Comparison of ENCODE assay signal across 9 cellular contexts in genomic region chr1:36396359-36396758, GRCh38. TPM values are rescaled to one million over a fixed set of nuclear protein-coding genes. Genes with fewer than 3 reads are reported as not detected.
DNase-seq lines count a peak whose midpoint lies in the region; ATAC-seq and TF ChIP-seq lines count a peak whose summit lies in the region.
"Had no signal": no experiment of that assay in that cellular context is flagged by ENCODE, and none has a peak within 500 bp of the region (broad histone marks: within the 10 kb centered on the region; RNA-seq: fewer than 3 reads in every experiment).

No MANE protein-coding gene starts in this region.

- POLR2A ChIA-PET in AG04449 (lab: Yijun Ruan, JAX) = interaction anchor here (0.6 to 2.0 kb wide), 2 partner anchors 9 to 27 kb away, joined by 3 to 29 read pairs; no protein-coding TSS in a partner anchor

- H3K27ac ChIP-seq in GM23338 (ENCODE audit: low read depth) = no peak overlapping the region

- H3K4me1 Mint-ChIP-seq in GM23338 = peaks cover 12% of the 10 kb centered on the region
- peaks cover 44% of the 10 kb centered on the region for H3K4me1 Mint-ChIP-seq in activated naive CD8-positive, alpha-beta T cell treated with anti-CD3 and anti-CD28 coated beads, Interleukin-2, amount 50 U/mL, for 24 hours
- peaks cover 35 to 36% of the 10 kb centered on the region in 2 donors for H3K4me1 Mint-ChIP-seq in natural killer cell treated with Interleukin-12 subunit alpha and Interleukin-12 subunit beta and Interleukin-15 and Interleukin-18, amount 100 ng/mL, for 72 hours (ENCODE audit: low read depth in 2 of 2)

- no peaks in the 10 kb centered on the region for H4K20me1 ChIP-seq in GM23338 (replicated peaks; ENCODE audit: insufficient read depth)

- TF ChIP-seq CTCF in AG04449 (IDR thresholded peaks at IDR 0.05; ENCODE audit: insufficient read depth, low read length, missing control alignments) (no peak), GM23338 (conservative IDR thresholded peaks at IDR 0.05; ENCODE audit: low read depth in 2 of 2) (no peak), foreskin fibroblast (IDR thresholded peaks at IDR 0.05; ENCODE audit: low read depth, low read length) (no peak)

- peak overlapping the region; percentile 85 for H3K4me3 ChIP-seq in AG04449 (ENCODE audit: low read depth, low read length)
- H3K4me3 ChIP-seq in GM23338 = peak overlapping the region; percentile 95; the same call in 1 of the 2 replicates
- H3K4me3 ChIP-seq in foreskin fibroblast (ENCODE audit: low read depth in 1 of 2, low read length in 2 of 2) = no peak overlapping the region

- peaks cover 14% of the 10 kb centered on the region for H3K27me3 Mint-ChIP-seq in GM23338 (ENCODE audit: insufficient read depth, low read depth, poor library complexity)
- H3K27me3 Mint-ChIP-seq in activated naive CD8-positive, alpha-beta T cell treated with anti-CD3 and anti-CD28 coated beads, Interleukin-2, amount 50 U/mL, for 24 hours = no peaks in the 10 kb centered on the region
- no peaks in the 10 kb centered on the region for H3K27me3 Mint-ChIP-seq in natural killer cell treated with Interleukin-12 subunit alpha and Interleukin-12 subunit beta and Interleukin-15 and Interleukin-18, amount 100 ng/mL, for 72 hours

- H2AFZ ChIP-seq in GM23338 = no peak overlapping the region

- ATAC-seq in GM23338 (no peak), left colon (no peak)
- ATAC-seq in activated naive CD8-positive, alpha-beta T cell treated with anti-CD3 and anti-CD28 coated beads, Interleukin-2, amount 50 U/mL, for 24 hours = no peak
- no peak for ATAC-seq in natural killer cell treated with Interleukin-12 subunit alpha and Interleukin-12 subunit beta and Interleukin-15 and Interleukin-18, amount 100 ng/mL, for 72 hours

- H3K9me3 Mint-ChIP-seq in GM23338 = 0 out of 3 replicates have a peak, but pooled peaks cover 2% of the 10 kb centered on the region
- no peaks in the 10 kb centered on the region for H3K9me3 Mint-ChIP-seq in activated naive CD8-positive, alpha-beta T cell treated with anti-CD3 and anti-CD28 coated beads, Interleukin-2, amount 50 U/mL, for 24 hours
- H3K9me3 Mint-ChIP-seq in natural killer cell treated with Interleukin-12 subunit alpha and Interleukin-12 subunit beta and Interleukin-15 and Interleukin-18, amount 100 ng/mL, for 72 hours = no peaks in the 10 kb centered on the region

- peaks cover 8% of the 10 kb centered on the region for H3K4me1 ChIP-seq in GM23338 (ENCODE audit: insufficient read depth)

- H3K36me3 ChIP-seq in GM23338 (ENCODE audit: insufficient read depth) = no peaks in the 10 kb centered on the region; the same call in 1 of the 2 replicates

- H3F3A ChIP-seq in GM23338 (replicated peaks; ENCODE audit: low read depth) = no peaks in the 10 kb centered on the region; the same call in 1 of the 2 replicates

- CTCF ChIA-PET in AG04449 (lab: Yijun Ruan, JAX) = interaction anchor here (0.8 to 3.5 kb wide), 5 partner anchors 28 to 287 kb away, joined by 3 to 19 read pairs (median 6); no protein-coding TSS in a partner anchor

- peaks cover 15% of the 10 kb centered on the region; the same call in 1 of the 2 replicates for H3K79me2 ChIP-seq in GM23338 (replicated peaks; ENCODE audit: insufficient read depth)

- peak overlapping the region; percentile 97; the same call in 1 of the 2 replicates for H3K4me2 ChIP-seq in GM23338

- DNase-seq in AG04449 (ENCODE audit: low read depth, low spot score) = no peak
- DNase-seq in GM23338 (ENCODE audit: low spot score) = no peak
- DNase-seq in activated naive CD8-positive, alpha-beta T cell treated with anti-CD3 and anti-CD28 coated beads, Interleukin-2, amount 50 U/mL, for 24 hours = no peak
- DNase-seq in natural killer cell treated with Interleukin-12 subunit alpha and Interleukin-12 subunit beta and Interleukin-15 and Interleukin-18, amount 100 ng/mL, for 72 hours (ENCODE audit: low spot score) = no peak
- DNase-seq in left colon = no peak
- DNase-seq in foreskin melanocyte = no peak
- DNase-seq in cardiac septum (ENCODE audit: low spot score) = no peak
- no peak for DNase-seq in foreskin fibroblast
- DNase-seq: retina had no signal

- peaks cover 27% of the 10 kb centered on the region for H3K36me3 Mint-ChIP-seq in GM23338 (ENCODE audit: low read depth)
- peaks cover 23% of the 10 kb centered on the region for H3K36me3 Mint-ChIP-seq in activated naive CD8-positive, alpha-beta T cell treated with anti-CD3 and anti-CD28 coated beads, Interleukin-2, amount 50 U/mL, for 24 hours (ENCODE audit: low read depth)
- H3K36me3 Mint-ChIP-seq in natural killer cell treated with Interleukin-12 subunit alpha and Interleukin-12 subunit beta and Interleukin-15 and Interleukin-18, amount 100 ng/mL, for 72 hours = peaks cover 2% of the 10 kb centered on the region

- no peaks in the 10 kb centered on the region for H3K9me2 ChIP-seq in GM23338 (ENCODE audit: insufficient read depth)

- peak overlapping the region; percentile 93 for H3K4me3 Mint-ChIP-seq in GM23338
- H3K4me3 Mint-ChIP-seq in activated naive CD8-positive, alpha-beta T cell treated with anti-CD3 and anti-CD28 coated beads, Interleukin-2, amount 50 U/mL, for 24 hours = peak overlapping the region; percentile 89
- peak overlapping the region; percentile 87 for H3K4me3 Mint-ChIP-seq in natural killer cell treated with Interleukin-12 subunit alpha and Interleukin-12 subunit beta and Interleukin-15 and Interleukin-18, amount 100 ng/mL, for 72 hours

- H3K27ac Mint-ChIP-seq in GM23338 = peak overlapping the region; percentile 88
- peak overlapping the region; percentile 63 for H3K27ac Mint-ChIP-seq in activated naive CD8-positive, alpha-beta T cell treated with anti-CD3 and anti-CD28 coated beads, Interleukin-2, amount 50 U/mL, for 24 hours
- peak overlapping the region; percentile 90 to 98 for H3K27ac Mint-ChIP-seq in natural killer cell treated with Interleukin-12 subunit alpha and Interleukin-12 subunit beta and Interleukin-15 and Interleukin-18, amount 100 ng/mL, for 72 hours

- intact Hi-C loops in left colon (cut with DNase I, micrococcal nuclease) = loop anchor here in 1 of 2 donors (10.0 kb wide), 1 partner anchor 1078 kb away; the partner anchor contains the start of gene ZC3H12A
- intact Hi-C loops in cardiac septum (cut with DNase I) = no loop called here

- H3K27me3 ChIP-seq in GM23338 (ENCODE audit: insufficient read depth) = no peaks in the 10 kb centered on the region

TF ChIP-seq in GM23338, 12 proteins besides CTCF, POLR2A, EP300 and RAD21:
- no peak for TF ChIP-seq POLR2AphosphoS5 (IDR thresholded peaks at IDR 0.05; ENCODE audit: low read depth)
- no peak for TF ChIP-seq EZH2phosphoT487 (IDR thresholded peaks at IDR 0.05; ENCODE audit: unreplicated experiment)

RNA-seq across cellular contexts. Expression of gene LSM10, which starts 1.3 kb away (rescaled TPM):
- 27.5 and 28.6 TPM in 2 replicates for total RNA-seq in GM23338 (2014; rRNA removed; shearing (Covaris generic))
- polyA plus RNA-seq in GM23338 (2016; fragmentation: Nextera tagmentation; extraction: Ambion mirVana) = 96.2 and 98.9 TPM in 2 replicates
- 10 to 100 TPM; 56.6 to 58.1 TPM for total RNA-seq in natural killer cell treated with Interleukin-12 subunit alpha and Interleukin-12 subunit beta and Interleukin-15 and Interleukin-18, amount 100 ng/mL, for 72 hours
- 10 to 100 TPM; 24.1 to 24.2 TPM for total RNA-seq in left colon
- 52.7 TPM for total RNA-seq in cardiac septum

RNA-seq across cellular contexts. Expression of gene STK40, which starts 10.6 kb away (rescaled TPM):
- total RNA-seq in GM23338 (2014; rRNA removed; shearing (Covaris generic)) = 20.0 and 20.2 TPM in 2 replicates
- polyA plus RNA-seq in GM23338 (2016; fragmentation: Nextera tagmentation; extraction: Ambion mirVana) = 8.1 and 8.5 TPM in 2 replicates
- 10 to 100 TPM; 58.2 to 76.1 TPM for total RNA-seq in natural killer cell treated with Interleukin-12 subunit alpha and Interleukin-12 subunit beta and Interleukin-15 and Interleukin-18, amount 100 ng/mL, for 72 hours
- total RNA-seq in left colon (10 to 100 TPM; 55.6 to 67.0 TPM), cardiac septum (75.5 TPM)

RNA-seq across cellular contexts. Expression of gene OSCP1, which starts 53.9 kb away (rescaled TPM):
- 0.58 and 2.2 TPM in 2 replicates for total RNA-seq in GM23338 (2014; rRNA removed; shearing (Covaris generic))
- 2.6 and 3.0 TPM in 2 replicates for polyA plus RNA-seq in GM23338 (2016; fragmentation: Nextera tagmentation; extraction: Ambion mirVana)
- 1 to 10 TPM in 1 of 2 donors, under 1 TPM in 1; 0.59 to 1.2 TPM for total RNA-seq in natural killer cell treated with Interleukin-12 subunit alpha and Interleukin-12 subunit beta and Interleukin-15 and Interleukin-18, amount 100 ng/mL, for 72 hours
- total RNA-seq in left colon (1 to 10 TPM; 2.7 to 3.1 TPM), cardiac septum (3.4 TPM)

Comparison
In these comparisons a context has a peak if more than half of its experiments do, and no peak if none do; other contexts are left out.
1. H3K4me3 ChIP-seq: peak in AG04449 (single experiment) and GM23338 (single experiment); none in foreskin fibroblast (0 of 2).
2. Peak in every context shown above with its lines, with median percentiles within 50 percentile points of each other: H3K27ac Mint-ChIP-seq and H3K4me3 Mint-ChIP-seq.